In the genomic region with DNA sequence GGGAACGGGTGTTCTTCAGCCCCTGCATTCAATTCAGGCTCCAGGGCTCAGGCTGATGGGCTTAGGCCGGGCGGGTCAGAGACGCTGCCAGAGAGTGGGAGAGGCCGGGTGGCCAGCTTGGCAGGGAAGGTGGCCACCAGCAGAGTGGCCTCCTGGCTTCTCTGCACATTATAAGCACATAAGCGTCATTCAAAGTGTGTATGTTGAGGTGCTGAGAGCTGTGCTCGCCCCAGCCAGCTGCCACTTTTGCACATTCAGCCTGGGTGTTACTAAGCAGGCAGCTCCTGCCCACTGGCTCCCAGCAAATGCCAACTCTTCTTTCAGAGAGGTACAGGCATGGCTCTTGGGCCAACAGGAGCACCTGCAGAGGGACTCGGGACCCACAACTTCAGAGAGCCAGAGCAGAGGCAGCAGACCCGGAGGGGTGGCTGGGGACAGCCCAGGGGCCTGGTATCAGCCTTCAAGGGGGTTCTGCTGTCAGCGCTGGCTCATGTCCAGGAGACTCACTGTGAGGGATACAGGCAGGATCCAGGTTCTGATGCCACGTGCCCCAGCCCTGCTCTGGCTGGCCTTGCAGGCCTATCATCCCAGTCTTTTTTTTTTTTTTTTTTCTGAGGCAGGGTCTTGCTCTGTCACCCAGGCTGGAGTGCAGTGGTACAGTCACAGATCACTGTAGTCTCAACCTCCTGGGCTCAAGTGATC, we compare ENCODE assay signal across 11 cellular contexts. TPM values are rescaled to one million over a fixed set of nuclear protein-coding genes. Genes with fewer than 3 reads are reported as not detected.
DNase-seq lines count a peak whose midpoint lies in the region; ATAC-seq and TF ChIP-seq lines count a peak whose summit lies in the region.
"Had no signal": no experiment of that assay in that cellular context is flagged by ENCODE, and none has a peak within 500 bp of the region (broad histone marks: within the 10 kb centered on the region; RNA-seq: fewer than 3 reads in every experiment).

No MANE protein-coding gene starts in this region.

- ATAC-seq in HCT116 (0 out of 2 replicates have a peak, but pooled peaks have one; percentile 1), heart right ventricle (peak in 1 of 8 donors; percentile 1), GM21423 (IDR thresholded peaks at IDR 0.05; ENCODE audit: unreplicated experiment) (no peak), HG03139 (IDR thresholded peaks at IDR 0.05; ENCODE audit: unreplicated experiment) (no peak), T-cell (replicated peaks in 1 of 4) (no peak), GM18511 (IDR thresholded peaks at IDR 0.05; ENCODE audit: unreplicated experiment) (no peak)

- peaks cover 26 to 34% (median 27%) of the 10 kb centered on the region in 3 donors for H3K4me1 Mint-ChIP-seq in T-cell

- no peaks in the 10 kb centered on the region for H3K9me2 ChIP-seq in HCT116 (ENCODE audit: insufficient read depth)

- peak overlapping the region; percentile 51; the same call in 1 of the 2 replicates for H3K9ac ChIP-seq in HCT116 (ENCODE audit: low read length)
- H3K9ac ChIP-seq in smooth muscle cell (ENCODE audit: low read depth): no peak overlapping the region

- H2AFZ ChIP-seq in HCT116 (ENCODE audit: low read depth, low read length, poor library complexity, severe bottlenecking) (no peak overlapping the region), smooth muscle cell (ENCODE audit: low read depth) (no peak overlapping the region)

- peaks cover 9% of the 10 kb centered on the region for H3K36me3 Mint-ChIP-seq in T-cell

- peaks cover 30 to 72% of the 10 kb centered on the region in 2 experiments for H3K4me1 ChIP-seq in HCT116 (ENCODE audit: control insufficient read depth in 1 of 2, insufficient read depth in 2 of 2, low read length in 2 of 2)
- H3K4me1 ChIP-seq in SJSA1 (replicated peaks): peaks cover 65% of the 10 kb centered on the region
- peaks cover 61 to 99% (median 91%) of the 10 kb centered on the region in 9 donors for H3K4me1 ChIP-seq in heart right ventricle
- peaks cover 13% of the 10 kb centered on the region for H3K4me1 ChIP-seq in smooth muscle cell (ENCODE audit: low read depth)

- H3K27ac Mint-ChIP-seq in T-cell: no peak overlapping the region

- no peaks in the 10 kb centered on the region for H3K79me2 ChIP-seq in HCT116 (ENCODE audit: insufficient read depth, low read length)
- H3K79me2 ChIP-seq in smooth muscle cell (ENCODE audit: low read depth): no peaks in the 10 kb centered on the region

- no peaks in the 10 kb centered on the region for H3K36me3 ChIP-seq in HCT116 (ENCODE audit: control insufficient read depth in 1 of 2, insufficient read depth in 2 of 2, low read length in 2 of 2)
- peaks cover 30% of the 10 kb centered on the region for H3K36me3 ChIP-seq in SJSA1
- H3K36me3 ChIP-seq in heart right ventricle: peaks cover 0 to 10% (median 0%) of the 10 kb centered on the region in 9 donors
- H3K36me3 ChIP-seq in smooth muscle cell (ENCODE audit: low read depth): no peaks in the 10 kb centered on the region

- RAD21 ChIA-PET in HCT116 (lab: Charles Lee; ENCODE audit: low non-redundant PET in 1 of 2, low total read pairs in 2 of 2, uncharacterized antibody in 2 of 2, unreplicated experiment in 2 of 2): no interaction called here

- no peak overlapping the region for H3K4me3 Mint-ChIP-seq in T-cell

- no peak for TF ChIP-seq POLR2A in HCT116 (IDR thresholded peaks at IDR 0.05; ENCODE audit: borderline replicate concordance, extremely low read depth, insufficient read depth, insufficient read length)

- no TSS peak for BruUV-seq in HCT116 (replicated peaks; lab: Mats Ljungman, UMichigan)

- DNase-seq in HCT116 (ENCODE audit: low read depth, low spot score) (no peak), SJSA1 (ENCODE audit: low read depth in 1 of 2, low spot score in 2 of 2) (no peak), heart right ventricle (peak in 1 of 2 donors; percentile 17), smooth muscle cell (lab: John Stamatoyannopoulos, UW; ENCODE audit: unreplicated experiment) (no peak), T-cell (no peak)
- DNase-seq: DMS79 treated with DMSO at 0.1 percent for 48 hours, nucleus accumbens had no signal

- H3K27me3 Mint-ChIP-seq in T-cell: no peaks in the 10 kb centered on the region
- H3K27me3 Mint-ChIP-seq: central memory CD8-positive, alpha-beta T cell had no signal

- H3K9me3 Mint-ChIP-seq in T-cell: no peaks in the 10 kb centered on the region
- H3K9me3 Mint-ChIP-seq: central memory CD8-positive, alpha-beta T cell had no signal

- POLR2A ChIA-PET in HCT116 (lab: Charles Lee) (no interaction called here), T-cell (lab: Charles Lee) (no interaction called here)

- no peak for TF ChIP-seq CTCF in HCT116 (IDR thresholded peaks at IDR 0.05 in 2 of 3, conservative IDR thresholded peaks at IDR 0.05 in 1 of 3; ENCODE audit: borderline replicate concordance in 1 of 3, insufficient read depth in 1 of 3, low read depth in 2 of 3, low read length in 2 of 3)
- no peak for TF ChIP-seq CTCF in heart right ventricle (IDR thresholded peaks at IDR 0.05)
- TF ChIP-seq CTCF in smooth muscle cell (IDR thresholded peaks at IDR 0.05; ENCODE audit: borderline replicate concordance, insufficient read depth, poor library complexity, severe bottlenecking): no peak

- no peak overlapping the region for H3K4me3 ChIP-seq in HCT116 (replicated peaks in 1 of 2; ENCODE audit: low read depth in 1 of 2, low read length in 2 of 2)
- H3K4me3 ChIP-seq in SJSA1: no peak overlapping the region
- no peak overlapping the region for H3K4me3 ChIP-seq in heart right ventricle
- no peak overlapping the region for H3K4me3 ChIP-seq in smooth muscle cell

- H3K9me3 ChIP-seq in HCT116 (ENCODE audit: control insufficient read depth in 1 of 2, insufficient read depth in 1 of 2, low read depth in 1 of 2, low read length in 2 of 2): no peaks in the 10 kb centered on the region
- H3K9me3 ChIP-seq in SJSA1 (replicated peaks): no peaks in the 10 kb centered on the region
- no peaks in the 10 kb centered on the region for H3K9me3 ChIP-seq in heart right ventricle
- no peaks in the 10 kb centered on the region for H3K9me3 ChIP-seq in smooth muscle cell (replicated peaks; ENCODE audit: low read depth)

- CTCF ChIA-PET in HCT116 (lab: Charles Lee): no interaction called here
- CTCF ChIA-PET in T-cell (lab: Charles Lee): no interaction called here

- no peaks in the 10 kb centered on the region for H4K20me1 ChIP-seq in HCT116 (ENCODE audit: insufficient read depth)
- H4K20me1 ChIP-seq in smooth muscle cell (ENCODE audit: low read depth): no peaks in the 10 kb centered on the region

- H3K27me3 ChIP-seq in HCT116 (ENCODE audit: insufficient read depth, low read length): no peaks in the 10 kb centered on the region
- no peaks in the 10 kb centered on the region for H3K27me3 ChIP-seq in SJSA1 (replicated peaks)
- no peaks in the 10 kb centered on the region for H3K27me3 ChIP-seq in heart right ventricle
- no peaks in the 10 kb centered on the region for H3K27me3 ChIP-seq in smooth muscle cell (ENCODE audit: low read depth)

- peaks cover 15% of the 10 kb centered on the region for H3F3A ChIP-seq in smooth muscle cell (ENCODE audit: low read depth)

- no peak for TF ChIP-seq RAD21 in HCT116 (IDR thresholded peaks at IDR 0.05; ENCODE audit: low read depth)

- intact Hi-C loops in HCT116 (cut with micrococcal nuclease): no loop called here
- intact Hi-C loops in heart right ventricle (cut with DNase I): loop anchor here in 1 of 10 donors (5.0 kb wide), 1 partner anchor 38 kb away; no protein-coding TSS in a partner anchor

- peak overlapping the region; percentile 29; the same call in 1 of the 2 replicates for H3K27ac ChIP-seq in HCT116 (ENCODE audit: low read depth, low read length)
- peak overlapping the region; percentile 89 for H3K27ac ChIP-seq in SJSA1
- H3K27ac ChIP-seq in heart right ventricle: peak overlapping the region; percentile 5 to 94 (median 84)
- H3K27ac ChIP-seq in smooth muscle cell (ENCODE audit: low read depth): no peak overlapping the region

- WGBS in heart right ventricle, 2 donors: 48 to 72% methylated on average over 11 of the region's 11 CpGs
- WGBS in smooth muscle cell (ENCODE audit: low lambda C conversion rate): 89% methylated on average over 11 of the region's 11 CpGs

- H3K4me2 ChIP-seq in HCT116 (ENCODE audit: low read length) (peak overlapping the region; percentile 69), smooth muscle cell (peak overlapping the region; percentile 68)

TF ChIP-seq in HCT116, 20 proteins besides CTCF, POLR2A, EP300 and RAD21 (continues in another document):
- TF ChIP-seq, protein P1, sequence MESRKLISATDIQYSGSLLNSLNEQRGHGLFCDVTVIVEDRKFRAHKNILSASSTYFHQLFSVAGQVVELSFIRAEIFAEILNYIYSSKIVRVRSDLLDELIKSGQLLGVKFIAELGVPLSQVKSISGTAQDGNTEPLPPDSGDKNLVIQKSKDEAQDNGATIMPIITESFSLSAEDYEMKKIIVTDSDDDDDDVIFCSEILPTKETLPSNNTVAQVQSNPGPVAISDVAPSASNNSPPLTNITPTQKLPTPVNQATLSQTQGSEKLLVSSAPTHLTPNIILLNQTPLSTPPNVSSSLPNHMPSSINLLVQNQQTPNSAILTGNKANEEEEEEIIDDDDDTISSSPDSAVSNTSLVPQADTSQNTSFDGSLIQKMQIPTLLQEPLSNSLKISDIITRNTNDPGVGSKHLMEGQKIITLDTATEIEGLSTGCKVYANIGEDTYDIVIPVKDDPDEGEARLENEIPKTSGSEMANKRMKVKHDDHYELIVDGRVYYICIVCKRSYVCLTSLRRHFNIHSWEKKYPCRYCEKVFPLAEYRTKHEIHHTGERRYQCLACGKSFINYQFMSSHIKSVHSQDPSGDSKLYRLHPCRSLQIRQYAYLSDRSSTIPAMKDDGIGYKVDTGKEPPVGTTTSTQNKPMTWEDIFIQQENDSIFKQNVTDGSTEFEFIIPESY (IDR thresholded peaks at IDR 0.05; ENCODE audit: extremely low read depth, insufficient replicate concordance, low read length): no peak
- no peak for TF ChIP-seq POLR2AphosphoS5 (IDR thresholded peaks at IDR 0.05; ENCODE audit: low read depth, low read length)
- TF ChIP-seq EZH2 (IDR thresholded peaks at IDR 0.05): no peak
- no peak for TF ChIP-seq ZFX (IDR thresholded peaks at IDR 0.05)
- no peak for TF ChIP-seq ZNF274 (IDR thresholded peaks at IDR 0.05; ENCODE audit: low read depth, low read length)

RNA-seq across cellular contexts. Expression of a gene that starts 8.8 kb away (rescaled TPM):
- total RNA-seq in HCT116 (2021; ENCODE audit: unreplicated experiment) (41.8 TPM), heart right ventricle (100 to 1,000 TPM in 2 of 10 donors, 10 to 100 TPM in 8; 39.8 to 121 (median 62.1) TPM), smooth muscle cell (19.5 and 27.1 TPM in 2 replicates), T-cell (1 to 10 TPM; 2.2 to 7.1 (median 5.1) TPM)
- polyA plus RNA-seq in HCT116 (2012): 48.7 and 53.1 TPM in 2 replicates
- total RNA-seq in SJSA1 (2014; rRNA removed; shearing (Covaris generic)): 20.7 and 22.6 TPM in 2 replicates
- polyA plus RNA-seq in heart right ventricle (10 to 100 TPM; 39.0 to 39.7 TPM), smooth muscle cell (4.2 and 8.7 TPM in 2 replicates)

RNA-seq across cellular contexts. Expression of a gene that starts 48.3 kb away (rescaled TPM):
- total RNA-seq in HCT116 (2021; ENCODE audit: unreplicated experiment) (not detected), heart right ventricle (1 to 10 TPM in 8 of 10 donors, under 1 TPM in 2; 0.37 to 4.4 (median 2.1) TPM), smooth muscle cell (not detected in 2 replicates), T-cell (under 1 TPM in 3 of 5 donors, not detected in 2; 0.20 to 0.53 (median 0.45) TPM)
- polyA plus RNA-seq in HCT116 (2012): 0.15 TPM in 1 of 2 replicates, not detected in the other
- total RNA-seq in SJSA1 (2014; rRNA removed; shearing (Covaris generic)): 0.74 and 1.4 TPM in 2 replicates
- polyA plus RNA-seq in heart right ventricle (1 to 10 TPM in 1 of 2 donors, under 1 TPM in 1; 0.72 to 2.7 TPM), smooth muscle cell (0.49 and 1.2 TPM in 2 replicates)
